In genomic region chr9:110969971-110970381, GRCh38 we compare ENCODE assay signal across 1 cellular context.
TF ChIP-seq lines count a peak whose summit lies in the region.

No MANE protein-coding gene starts in this region.

TF ChIP-seq in IMR-90, 13 proteins besides CTCF, POLR2A, EP300 and RAD21 (continued from another document):
- no peak for TF ChIP-seq MAZ (IDR thresholded peaks at IDR 0.05; ENCODE audit: borderline replicate concordance, low read depth, low read length)
